In genomic region chr6:63589955-63590411, GRCh38 we compare ENCODE assay signal across 1 cellular context.
A peak's percentile ranks its signal among the peaks of the same experiment; 100 is the strongest.
TF ChIP-seq lines count a peak whose summit lies in the region.

No MANE protein-coding gene starts in this region.

TF ChIP-seq in HEK293, 187 proteins besides CTCF, POLR2A, EP300 and RAD21 (continued from another document):
- TF ChIP-seq ATF2 (tag by site-specific recombination; IDR thresholded peaks at IDR 0.05; ENCODE audit: low read depth) (peak; percentile 92), ZNF433 (tag by site-specific recombination; IDR thresholded peaks at IDR 0.05; ENCODE audit: low read depth) (no peak), GLI4 (tag by site-specific recombination; IDR thresholded peaks at IDR 0.05) (no peak), ZNF843 (tag by site-specific recombination; IDR thresholded peaks at IDR 0.05) (no peak)
